1 cellular context compared by ENCODE assay signal in genomic region chr4:150518559-150518958, GRCh38.
TF ChIP-seq lines count a peak whose summit lies in the region.

No MANE protein-coding gene starts in this region.

TF ChIP-seq in WTC11, 78 proteins besides CTCF, POLR2A, EP300 and RAD21 (continued from another document):
- TF ChIP-seq, protein P1, sequence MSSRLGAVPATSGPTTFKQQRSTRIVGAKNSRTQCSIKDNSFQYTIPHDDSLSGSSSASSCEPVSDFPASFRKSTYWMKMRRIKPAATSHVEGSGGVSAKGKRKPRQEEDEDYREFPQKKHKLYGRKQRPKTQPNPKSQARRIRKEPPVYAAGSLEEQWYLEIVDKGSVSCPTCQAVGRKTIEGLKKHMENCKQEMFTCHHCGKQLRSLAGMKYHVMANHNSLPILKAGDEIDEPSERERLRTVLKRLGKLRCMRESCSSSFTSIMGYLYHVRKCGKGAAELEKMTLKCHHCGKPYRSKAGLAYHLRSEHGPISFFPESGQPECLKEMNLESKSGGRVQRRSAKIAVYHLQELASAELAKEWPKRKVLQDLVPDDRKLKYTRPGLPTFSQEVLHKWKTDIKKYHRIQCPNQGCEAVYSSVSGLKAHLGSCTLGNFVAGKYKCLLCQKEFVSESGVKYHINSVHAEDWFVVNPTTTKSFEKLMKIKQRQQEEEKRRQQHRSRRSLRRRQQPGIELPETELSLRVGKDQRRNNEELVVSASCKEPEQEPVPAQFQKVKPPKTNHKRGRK (CRISPR knock-in tag; IDR thresholded peaks at IDR 0.05; ENCODE audit: borderline replicate concordance), result no peak
- no peak for TF ChIP-seq E2F1 (CRISPR knock-in tag; IDR thresholded peaks at IDR 0.05)
